23 cellular contexts compared by ENCODE assay signal in the genomic region with DNA sequence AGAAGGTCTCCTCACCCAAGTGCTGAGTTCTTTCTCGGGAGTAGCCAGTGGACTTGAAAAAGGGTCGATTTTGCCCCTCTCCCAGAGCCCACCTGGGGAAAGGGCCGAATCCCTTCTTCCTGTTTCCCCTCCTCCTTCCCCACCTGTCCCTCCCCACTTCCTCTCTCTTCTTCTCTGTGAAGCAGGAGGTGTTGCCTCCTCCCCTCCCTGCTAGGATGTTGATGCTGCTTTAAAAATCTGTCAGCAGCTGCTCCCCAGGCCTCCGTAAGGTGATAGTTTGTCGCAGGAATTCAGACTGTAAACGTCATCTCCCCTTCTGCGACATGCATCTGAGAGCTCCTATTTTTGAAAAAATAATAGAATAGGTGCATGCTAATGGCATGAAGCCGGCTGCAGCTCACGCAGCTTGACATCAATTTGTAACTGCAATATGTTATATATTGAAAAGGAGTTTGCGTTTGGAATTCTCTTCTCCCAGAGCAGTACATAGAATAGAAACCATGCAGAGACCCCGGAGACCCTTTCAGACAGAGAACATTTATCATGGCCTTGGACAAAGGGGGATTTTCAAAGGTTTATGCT.
"Had no signal": no experiment of that assay in that cellular context is flagged by ENCODE, and none has a peak within 500 bp of the region (broad histone marks: within the 10 kb centered on the region; RNA-seq: fewer than 3 reads in every experiment).

No MANE protein-coding gene starts in this region.

- H3K4me3 ChIP-seq: body of pancreas, heart right ventricle, lower lobe of right lung, pancreas, psoas muscle, right atrium auricular region, spleen, thyroid gland had no signal

- H3K4me3 Mint-ChIP-seq: activated CD4-positive, alpha-beta memory T cell treated with anti-CD3 and anti-CD28 coated beads, Interleukin-2, amount 10 ng/mL, durations not matched to agents 7 days and 5 days; activated CD4-positive, alpha-beta T cell treated with anti-CD3 and anti-CD28 coated beads, Interleukin-2, amount 10 ng/mL, durations not matched to agents 24 days and 14 days; activated naive CD4-positive, alpha-beta T cell treated with anti-CD3 and anti-CD28 coated beads, Interleukin-2, amount 10 ng/mL, durations not matched to agents 7 days and 5 days; activated T-cell treated with anti-CD3 and anti-CD28 coated beads, Interleukin-2, amount 50 U/mL, for 72 hours; dendritic cell treated with granulocyte-macrophage colony-stimulating factor and Interleukin-4, amounts not matched to agents 40 ng/mL and 50 ng/mL, for 4 days; naive thymus-derived CD4-positive, alpha-beta T cell had no signal

- H3K9me3 ChIP-seq: body of pancreas, lower lobe of right lung, pancreas, psoas muscle, right atrium auricular region, spleen, thyroid gland had no signal

- H3K27me3 ChIP-seq: pancreas, right atrium auricular region, thyroid gland had no signal

- H3K27ac ChIP-seq: body of pancreas, heart right ventricle, lower lobe of right lung, pancreas, psoas muscle, right atrium auricular region, spleen, thyroid gland had no signal

- H3K27ac Mint-ChIP-seq: activated CD4-positive, alpha-beta memory T cell treated with anti-CD3 and anti-CD28 coated beads, Interleukin-2, amount 10 ng/mL, durations not matched to agents 7 days and 5 days; activated CD4-positive, alpha-beta T cell treated with anti-CD3 and anti-CD28 coated beads, Interleukin-2, amount 10 ng/mL, durations not matched to agents 24 days and 14 days; activated naive CD4-positive, alpha-beta T cell treated with anti-CD3 and anti-CD28 coated beads, Interleukin-2, amount 10 ng/mL, durations not matched to agents 7 days and 5 days; activated T-cell treated with anti-CD3 and anti-CD28 coated beads, Interleukin-2, amount 50 U/mL, for 72 hours; dendritic cell treated with granulocyte-macrophage colony-stimulating factor and Interleukin-4, amounts not matched to agents 40 ng/mL and 50 ng/mL, for 4 days; naive thymus-derived CD4-positive, alpha-beta T cell had no signal

- H3K36me3 ChIP-seq: heart right ventricle, lower lobe of right lung, pancreas, right atrium auricular region, spleen, thyroid gland had no signal

- DNase-seq: activated CD4-positive, alpha-beta memory T cell treated with anti-CD3 and anti-CD28 coated beads, Interleukin-2, amount 10 ng/mL, durations not matched to agents 7 days and 5 days; activated CD4-positive, alpha-beta T cell treated with anti-CD3 and anti-CD28 coated beads, Interleukin-2, amount 10 ng/mL, durations not matched to agents 24 days and 14 days; activated effector memory CD4-positive, alpha-beta T cell treated with Interleukin-2 at 50 U/mL for 16 hours; activated naive CD4-positive, alpha-beta T cell treated with anti-CD3 and anti-CD28 coated beads, Interleukin-2, amount 10 ng/mL, durations not matched to agents 7 days and 5 days; activated T-cell treated with anti-CD3 and anti-CD28 coated beads, Interleukin-2, amount 50 U/mL, for 72 hours; anterior cingulate cortex; body of pancreas; effector CD4-positive, alpha-beta T cell; erythroblast; foreskin fibroblast; heart right ventricle; left colon; lower lobe of right lung; naive thymus-derived CD4-positive, alpha-beta T cell; pancreas; psoas muscle; spleen; stimulated activated CD4-positive, alpha-beta T cell treated with anti-CD3 and anti-CD28 coated beads, Interleukin-4, amount 100 ng/mL, for 4 hours; stimulated activated naive CD8-positive, alpha-beta T cell treated with anti-CD3 and anti-CD28 coated beads, Interleukin-15, Interleukin-2, amounts not matched to agents 100 U/mL and 50 U/mL, for 24 hours; thyroid gland had no signal

- ATAC-seq: activated CD4-positive, CD25-positive, alpha-beta regulatory T cell treated with anti-CD3 and anti-CD28 coated beads, Interleukin-2, amount 50 U/mL, for 24 hours; activated T-cell treated with anti-CD3 and anti-CD28 coated beads, Interleukin-2, amount 50 U/mL, for 72 hours; body of pancreas; heart right ventricle; left colon; lower lobe of right lung; naive thymus-derived CD4-positive, alpha-beta T cell; pancreas; psoas muscle; stimulated activated naive CD8-positive, alpha-beta T cell treated with anti-CD3 and anti-CD28 coated beads, Interleukin-15, Interleukin-2, amounts not matched to agents 100 U/mL and 50 U/mL, for 24 hours had no signal

- H3K4me1 Mint-ChIP-seq: activated CD4-positive, alpha-beta memory T cell treated with anti-CD3 and anti-CD28 coated beads, Interleukin-2, amount 10 ng/mL, durations not matched to agents 7 days and 5 days; activated CD4-positive, alpha-beta T cell treated with anti-CD3 and anti-CD28 coated beads, Interleukin-2, amount 10 ng/mL, durations not matched to agents 24 days and 14 days; activated naive CD4-positive, alpha-beta T cell treated with anti-CD3 and anti-CD28 coated beads, Interleukin-2, amount 10 ng/mL, durations not matched to agents 7 days and 5 days had no signal

- H3K36me3 Mint-ChIP-seq: activated naive CD4-positive, alpha-beta T cell treated with anti-CD3 and anti-CD28 coated beads, Interleukin-2, amount 10 ng/mL, durations not matched to agents 7 days and 5 days; naive thymus-derived CD4-positive, alpha-beta T cell had no signal

- H3K9me3 Mint-ChIP-seq: activated CD4-positive, alpha-beta memory T cell treated with anti-CD3 and anti-CD28 coated beads, Interleukin-2, amount 10 ng/mL, durations not matched to agents 7 days and 5 days; activated CD4-positive, alpha-beta T cell treated with anti-CD3 and anti-CD28 coated beads, Interleukin-2, amount 10 ng/mL, durations not matched to agents 24 days and 14 days; activated naive CD4-positive, alpha-beta T cell treated with anti-CD3 and anti-CD28 coated beads, Interleukin-2, amount 10 ng/mL, durations not matched to agents 7 days and 5 days; activated T-cell treated with anti-CD3 and anti-CD28 coated beads, Interleukin-2, amount 50 U/mL, for 72 hours; dendritic cell treated with granulocyte-macrophage colony-stimulating factor and Interleukin-4, amounts not matched to agents 40 ng/mL and 50 ng/mL, for 4 days had no signal

- H3K27me3 Mint-ChIP-seq: activated CD4-positive, alpha-beta memory T cell treated with anti-CD3 and anti-CD28 coated beads, Interleukin-2, amount 10 ng/mL, durations not matched to agents 7 days and 5 days; activated CD4-positive, alpha-beta T cell treated with anti-CD3 and anti-CD28 coated beads, Interleukin-2, amount 10 ng/mL, durations not matched to agents 24 days and 14 days; dendritic cell treated with granulocyte-macrophage colony-stimulating factor and Interleukin-4, amounts not matched to agents 40 ng/mL and 50 ng/mL, for 4 days had no signal

- H3K4me1 ChIP-seq: body of pancreas, heart right ventricle, lower lobe of right lung, pancreas, psoas muscle, right atrium auricular region, thyroid gland had no signal
